Comparison of ENCODE assay signal across 13 cellular contexts in genomic region chr22:46263208-46263575, GRCh38. TPM values are rescaled to one million over a fixed set of nuclear protein-coding genes. Genes with fewer than 3 reads are reported as not detected.
DNase-seq lines count a peak whose midpoint lies in the region; ATAC-seq and TF ChIP-seq lines count a peak whose summit lies in the region.
"Had no signal": no experiment of that assay in that cellular context is flagged by ENCODE, and none has a peak within 500 bp of the region (broad histone marks: within the 10 kb centered on the region; RNA-seq: fewer than 3 reads in every experiment).

Gene PKDREJ, minus strand, starts transcription at chr22:46263343. Its CDS starts 21 bp downstream, at chr22:46263322.

- H3K9ac ChIP-seq in PC-3 (ENCODE audit: low read length), result no peak within 1 kb of the TSS

- H3K9me3 Mint-ChIP-seq in activated naive CD4-positive, alpha-beta T cell treated with anti-CD3 and anti-CD28 coated beads, Interleukin-2, amount 50 U/mL, for 24 hours, result no peaks in the 10 kb centered on the region
- H3K9me3 Mint-ChIP-seq in activated naive CD4-positive, alpha-beta T cell treated with anti-CD3 and anti-CD28 coated beads for 36 hours, result peaks cover 4% of the 10 kb centered on the region
- peaks cover 67% of the 10 kb centered on the region for H3K9me3 Mint-ChIP-seq in nephron

- H4K20me1 ChIP-seq in PC-3 (ENCODE audit: low read length), result no peaks in the 10 kb centered on the region

- no peak within 1 kb of the TSS for H2AFZ ChIP-seq in PC-3 (ENCODE audit: low read length)

- DNase-seq in activated naive CD4-positive, alpha-beta T cell treated with anti-CD3 and anti-CD28 coated beads for 36 hours, result no peak
- DNase-seq in tibial artery, result peak in 1 of 2 donors; percentile 64
- no peak for DNase-seq in PC-3
- DNase-seq in activated CD8-positive, alpha-beta memory T cell treated with anti-CD3 and anti-CD28 coated beads, Interleukin-2, amount 50 U/mL, for 4 hours, result no peak
- no peak for DNase-seq in inferior parietal cortex (ENCODE audit: extremely low spot score)
- DNase-seq: NCI-H2107 had no signal

- TF ChIP-seq CTCF in nephron (IDR thresholded peaks at IDR 0.05; ENCODE audit: unreplicated experiment in 3 of 3) (no peak), tibial artery (IDR thresholded peaks at IDR 0.05) (no peak), PC-3 (conservative IDR thresholded peaks at IDR 0.05; ENCODE audit: low read depth, low read length) (no peak)

- H3K4me1 ChIP-seq in tibial artery, result peaks cover 0 to 20% (median 6%) of the 10 kb centered on the region in 4 donors
- no peaks in the 10 kb centered on the region for H3K4me1 ChIP-seq in PC-3 (ENCODE audit: insufficient read depth, low read length)

- H3K9me3 ChIP-seq in tibial artery (peaks cover 0 to 4% (median 0%) of the 10 kb centered on the region in 3 donors), PC-3 (ENCODE audit: low read length) (no peaks in the 10 kb centered on the region)

- no peaks in the 10 kb centered on the region for H3K36me3 ChIP-seq in tibial artery
- H3K36me3 ChIP-seq in PC-3 (ENCODE audit: low read depth, low read length), result no peaks in the 10 kb centered on the region

- no TSS peak for BruUV-seq in PC-3 (replicated peaks; lab: Mats Ljungman, UMichigan)

- peaks cover 44% of the 10 kb centered on the region for H3K27me3 Mint-ChIP-seq in activated naive CD4-positive, alpha-beta T cell treated with anti-CD3 and anti-CD28 coated beads, Interleukin-2, amount 50 U/mL, for 24 hours
- peaks cover 65% of the 10 kb centered on the region for H3K27me3 Mint-ChIP-seq in activated naive CD4-positive, alpha-beta T cell treated with anti-CD3 and anti-CD28 coated beads for 36 hours (ENCODE audit: low read depth)
- H3K27me3 Mint-ChIP-seq in nephron (ENCODE audit: low read depth), result peaks cover 84% of the 10 kb centered on the region

- H3K27me3 ChIP-seq in tibial artery, result peaks cover 0 to 19% of the 10 kb centered on the region in 2 donors
- H3K27me3 ChIP-seq in PC-3 (ENCODE audit: low read length), result no peaks in the 10 kb centered on the region

- peaks cover 8% of the 10 kb centered on the region for H3K4me1 Mint-ChIP-seq in activated naive CD4-positive, alpha-beta T cell treated with anti-CD3 and anti-CD28 coated beads, Interleukin-2, amount 50 U/mL, for 24 hours
- H3K4me1 Mint-ChIP-seq in activated naive CD4-positive, alpha-beta T cell treated with anti-CD3 and anti-CD28 coated beads for 36 hours (ENCODE audit: low read depth), result peaks cover 5% of the 10 kb centered on the region
- H3K4me1 Mint-ChIP-seq in nephron, result peaks cover 6% of the 10 kb centered on the region

- H3K36me3 Mint-ChIP-seq in activated naive CD4-positive, alpha-beta T cell treated with anti-CD3 and anti-CD28 coated beads, Interleukin-2, amount 50 U/mL, for 24 hours, result no peaks in the 10 kb centered on the region
- no peaks in the 10 kb centered on the region for H3K36me3 Mint-ChIP-seq in activated naive CD4-positive, alpha-beta T cell treated with anti-CD3 and anti-CD28 coated beads for 36 hours (ENCODE audit: low read depth)
- H3K36me3 Mint-ChIP-seq in nephron (ENCODE audit: low read depth), result peaks cover 32% of the 10 kb centered on the region

- intact Hi-C loops in activated naive CD4-positive, alpha-beta T cell treated with anti-CD3 and anti-CD28 coated beads for 36 hours (cut with micrococcal nuclease), result no loop called here
- intact Hi-C loops in tibial artery (cut with DNase I; ENCODE audit: low total_unique reads) (no loop called here), PC-3 (cut with micrococcal nuclease) (no loop called here)

- peak within 1 kb of the TSS; percentile 44 for H3K4me3 Mint-ChIP-seq in activated naive CD4-positive, alpha-beta T cell treated with anti-CD3 and anti-CD28 coated beads, Interleukin-2, amount 50 U/mL, for 24 hours
- H3K4me3 Mint-ChIP-seq in activated naive CD4-positive, alpha-beta T cell treated with anti-CD3 and anti-CD28 coated beads for 36 hours, result no peak within 1 kb of the TSS
- H3K4me3 Mint-ChIP-seq in nephron, result peak within 1 kb of the TSS; percentile 27 to 53 (median 39)

- no peak within 1 kb of the TSS for H3K4me2 ChIP-seq in PC-3 (ENCODE audit: low read length)

- H3K9me2 ChIP-seq in PC-3 (replicated peaks; ENCODE audit: low read length), result no peaks in the 10 kb centered on the region

- ATAC-seq in esophagus mucosa (peak; percentile 8), PC-3 (no peak)
- ATAC-seq: Panc1 had no signal

- H3K79me2 ChIP-seq in PC-3 (ENCODE audit: low read length), result peaks cover 3% of the 10 kb centered on the region

- H3K27ac ChIP-seq in tibial artery (no peak within 1 kb of the TSS), PC-3 (ENCODE audit: low read length) (no peak within 1 kb of the TSS)
- H3K27ac ChIP-seq: dorsolateral prefrontal cortex, VCaP had no signal

- POLR2A ChIA-PET in PC-3 (lab: Charles Lee; ENCODE audit: unreplicated experiment), result no interaction called here

- no peak within 1 kb of the TSS for H3K27ac Mint-ChIP-seq in activated naive CD4-positive, alpha-beta T cell treated with anti-CD3 and anti-CD28 coated beads, Interleukin-2, amount 50 U/mL, for 24 hours
- no peak within 1 kb of the TSS for H3K27ac Mint-ChIP-seq in activated naive CD4-positive, alpha-beta T cell treated with anti-CD3 and anti-CD28 coated beads for 36 hours
- H3K27ac Mint-ChIP-seq in nephron, result no peak within 1 kb of the TSS

- H3K4me3 ChIP-seq in tibial artery (peak within 1 kb of the TSS; percentile 39 to 45), PC-3 (ENCODE audit: low read length) (no peak within 1 kb of the TSS)

- H3F3A ChIP-seq in PC-3 (ENCODE audit: low read length, unreplicated experiment), result no peaks in the 10 kb centered on the region

- CTCF ChIA-PET in activated naive CD4-positive, alpha-beta T cell treated with anti-CD3 and anti-CD28 coated beads for 36 hours (lab: Charles Lee), result no interaction called here
- CTCF ChIA-PET in PC-3 (lab: Charles Lee), result no interaction called here

RNA-seq across cellular contexts. Expression of gene PKDREJ, which starts in this region (rescaled TPM):
- not detected for total RNA-seq in activated naive CD4-positive, alpha-beta T cell treated with anti-CD3 and anti-CD28 coated beads for 36 hours
- total RNA-seq in esophagus mucosa (0.04 TPM), PC-3 (2014; rRNA removed) (not detected in 2 replicates)
- total RNA-seq: A673 had no signal

Comparison
In these comparisons a context has a peak if more than half of its experiments do, and no peak if none do; other contexts are left out.
1. Peak in ATAC-seq in esophagus mucosa; RNA of the gene not detected or under 1 TPM.